Comparison of ENCODE assay signal across 8 cellular contexts in genomic region chr7:135147899-135148721, GRCh38. TPM values are rescaled to one million over a fixed set of nuclear protein-coding genes. Genes with fewer than 3 reads are reported as not detected.
DNase-seq lines count a peak whose midpoint lies in the region; ATAC-seq lines count a peak whose summit lies in the region.

TMEM140 (plus strand) TSS chr7:135148072; CDS start chr7:135164442, 16,370 bp downstream.

- no peaks in the 10 kb centered on the region for H3K27me3 Mint-ChIP-seq in CD4-positive, alpha-beta memory T cell

- POLR2A ChIA-PET in CD4-positive, alpha-beta memory T cell (lab: Charles Lee; ENCODE audit: partially characterized antibody), result interaction anchor here (0.7 to 7.2 kb wide), 11 partner anchors 11 to 831 kb away, joined by 3 to 215 read pairs (median 9); partner anchors contain the start of genes AGBL3, BPGM, CYREN and SLC35B4

- DNase-seq in CD4-positive, alpha-beta memory T cell, result peak; percentile 74 to 85 (median 80)
- peak; percentile 12 to 42 (median 22) for DNase-seq in activated CD4-positive, CD25-positive, alpha-beta regulatory T cell (lab: John Stamatoyannopoulos, UW)
- DNase-seq in mucosa of gallbladder (ENCODE audit: low spot score), result peak; percentile 74
- DNase-seq in 8988T, result no peak

- H3K36me3 Mint-ChIP-seq in CD4-positive, alpha-beta memory T cell, result peaks cover 21 to 34% of the 10 kb centered on the region in 2 donors

- peak within 1 kb of the TSS; percentile 85 to 96 (median 92) for H3K4me3 Mint-ChIP-seq in CD4-positive, alpha-beta memory T cell

- CTCF ChIA-PET in CD4-positive, alpha-beta memory T cell (lab: Charles Lee; ENCODE audit: partially characterized antibody), result interaction anchor here (1.1 to 6.4 kb wide), 10 partner anchors 9 to 716 kb away, joined by 3 to 113 read pairs (median 5); partner anchors contain the start of genes AGBL3, CYREN and WDR91

- intact Hi-C loops in CD4-positive, alpha-beta memory T cell (cut with micrococcal nuclease), result loop anchor here (1.0 to 5.0 kb wide), 5 partner anchors 21 to 831 kb away; partner anchors contain the start of genes AGBL3, BPGM, SLC35B4 and WDR91

- peaks cover 61% of the 10 kb centered on the region for H3K4me1 ChIP-seq in CD4-positive, alpha-beta memory T cell (ENCODE audit: insufficient read depth, low read length)
- H3K4me1 ChIP-seq in duodenal mucosa (ENCODE audit: control insufficient read depth in 1 of 2, insufficient read depth in 2 of 2, low read length in 2 of 2), result peaks cover 8 to 26% of the 10 kb centered on the region in 2 donors
- H3K4me1 ChIP-seq in urinary bladder (ENCODE audit: insufficient read depth), result no peaks in the 10 kb centered on the region

- WGBS in urinary bladder, result 13% methylated on average over 13 of the region's 13 CpGs

- no peaks in the 10 kb centered on the region for H3K9me3 ChIP-seq in CD4-positive, alpha-beta memory T cell (ENCODE audit: control insufficient read depth in 1 of 2, low read length in 2 of 2)
- no peaks in the 10 kb centered on the region for H3K9me3 ChIP-seq in duodenal mucosa (ENCODE audit: control insufficient read depth in 1 of 2, low read length in 2 of 2)

- peak; percentile 69 for ATAC-seq in GM19452 (IDR thresholded peaks at IDR 0.05; ENCODE audit: unreplicated experiment)
- ATAC-seq in HG03520 (IDR thresholded peaks at IDR 0.05; ENCODE audit: unreplicated experiment), result peak; percentile 75

- no peaks in the 10 kb centered on the region for H3K27me3 ChIP-seq in CD4-positive, alpha-beta memory T cell (ENCODE audit: insufficient read depth, low read length)
- no peaks in the 10 kb centered on the region for H3K27me3 ChIP-seq in duodenal mucosa (ENCODE audit: control insufficient read depth in 1 of 2, insufficient read depth in 2 of 2, low read length in 2 of 2)

- H3K9me3 Mint-ChIP-seq in CD4-positive, alpha-beta memory T cell, result peaks cover 0 to 6% (median 4%) of the 10 kb centered on the region in 8 donors

- peak within 1 kb of the TSS; percentile 90 to 99 (median 98) for H3K27ac Mint-ChIP-seq in CD4-positive, alpha-beta memory T cell

- peak within 1 kb of the TSS; percentile 48 to 67 for H3K4me3 ChIP-seq in CD4-positive, alpha-beta memory T cell (ENCODE audit: low read length in 2 of 2)
- H3K4me3 ChIP-seq in duodenal mucosa (ENCODE audit: low read depth in 1 of 2, low read length in 2 of 2) (peak within 1 kb of the TSS; percentile 77 to 89), urinary bladder (ENCODE audit: low read depth, low read length) (peak within 1 kb of the TSS; percentile 57)

- peaks cover 44 to 78% (median 59%) of the 10 kb centered on the region in 4 donors for H3K4me1 Mint-ChIP-seq in CD4-positive, alpha-beta memory T cell

- peak within 1 kb of the TSS; percentile 90 for H3K27ac ChIP-seq in CD4-positive, alpha-beta memory T cell (ENCODE audit: low read depth, low read length)
- H3K27ac ChIP-seq in duodenal mucosa (ENCODE audit: low read depth, low read length) (peak within 1 kb of the TSS; percentile 89), urinary bladder (ENCODE audit: low read depth) (peak within 1 kb of the TSS; percentile 98)

- H3K9ac ChIP-seq in duodenal mucosa (ENCODE audit: low read depth in 1 of 2, low read length in 2 of 2), result peak within 1 kb of the TSS; percentile 83 to 93

- no peaks in the 10 kb centered on the region for H3K36me3 ChIP-seq in CD4-positive, alpha-beta memory T cell (ENCODE audit: insufficient read depth, low read length)
- H3K36me3 ChIP-seq in duodenal mucosa (ENCODE audit: control insufficient read depth in 1 of 2, insufficient read depth in 2 of 2, low read length in 2 of 2) (no peaks in the 10 kb centered on the region), urinary bladder (ENCODE audit: insufficient read depth) (no peaks in the 10 kb centered on the region)

RNA-seq across cellular contexts. Expression of gene TMEM140, which starts in this region (rescaled TPM):
- total RNA-seq in CD4-positive, alpha-beta memory T cell, result 10 to 100 TPM; 28.3 to 31.3 TPM
- 10 to 100 TPM; 13.6 to 30.9 TPM for polyA plus RNA-seq in CD4-positive, alpha-beta memory T cell
- total RNA-seq in mucosa of gallbladder (19.4 TPM), urinary bladder (9.2 TPM)
- 18.1 TPM for polyA plus RNA-seq in urinary bladder
